ENCODE assay signal across 8 cellular contexts in the genomic region with DNA sequence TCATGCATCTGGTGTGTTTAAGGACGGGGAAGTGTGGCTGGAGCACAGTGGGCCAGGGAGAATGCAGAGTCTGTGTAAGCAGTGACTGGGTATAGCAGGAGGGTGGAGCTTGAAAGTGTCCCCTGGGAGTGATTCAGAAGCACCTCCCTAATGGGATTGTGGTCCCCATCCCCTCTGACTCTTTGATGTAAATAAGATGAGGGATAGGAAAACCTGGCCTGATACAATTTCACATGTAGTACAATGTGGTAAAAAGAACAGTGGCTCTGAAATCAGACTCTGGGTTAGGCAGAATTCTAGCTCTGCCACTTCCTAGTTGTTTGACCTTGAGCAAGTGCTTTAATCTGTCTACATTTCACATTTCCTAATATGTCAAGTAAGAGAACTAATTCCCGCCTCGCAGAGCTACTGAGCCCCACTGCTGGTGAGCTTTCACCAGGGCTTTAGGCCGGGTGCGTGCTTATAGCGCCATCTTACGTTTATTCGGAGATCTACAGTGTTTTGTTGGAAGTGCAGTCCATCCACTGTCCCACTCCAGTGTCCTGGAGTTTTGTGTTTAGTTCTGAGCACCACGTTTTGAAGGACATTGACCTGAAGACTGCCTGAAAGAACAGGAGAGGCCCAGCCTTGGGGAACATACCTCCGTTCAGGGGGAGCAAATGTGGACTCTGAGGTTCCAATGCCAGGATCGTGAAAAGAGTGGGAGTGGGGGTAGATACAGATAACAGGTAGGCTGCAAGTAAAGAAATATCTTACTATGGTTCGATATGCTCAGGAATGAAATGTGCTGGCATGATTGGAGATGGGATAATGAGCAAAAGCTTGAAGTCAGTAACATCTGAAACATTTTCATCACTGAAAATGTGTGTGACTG. TPM values are rescaled to one million over a fixed set of nuclear protein-coding genes. Genes with fewer than 3 reads are reported as not detected.
DNase-seq lines count a peak whose midpoint lies in the region; ATAC-seq and TF ChIP-seq lines count a peak whose summit lies in the region.

No MANE protein-coding gene starts in this region.

- H3K27me3 Mint-ChIP-seq in naive thymus-derived CD4-positive, alpha-beta T cell, result peaks cover 0 to 2% (median 0%) of the 10 kb centered on the region in 5 donors

- H3K4me3 ChIP-seq in WI38 (ENCODE audit: low read depth, low read length) (no peak overlapping the region), thyroid gland (replicated peaks in 1 of 3) (no peak overlapping the region)
- no peak overlapping the region for H3K4me3 ChIP-seq in naive thymus-derived CD4-positive, alpha-beta T cell (ENCODE audit: low read length)

- intact Hi-C loops in naive thymus-derived CD4-positive, alpha-beta T cell (cut with micrococcal nuclease), result loop anchor here (1.0 to 10.0 kb wide), 5 partner anchors 65 to 438 kb away; no protein-coding TSS in a partner anchor
- intact Hi-C loops in thyroid gland (cut with DNase I), result loop anchor here (2.0 to 10.0 kb wide), 2 partner anchors 65 to 439 kb away; partner anchors contain the start of gene ATOSB

- H3K9me3 Mint-ChIP-seq in naive thymus-derived CD4-positive, alpha-beta T cell, result no peaks in the 10 kb centered on the region

- H3K27me3 ChIP-seq in naive thymus-derived CD4-positive, alpha-beta T cell (ENCODE audit: control insufficient read depth in 2 of 2, insufficient read depth in 2 of 2, low read length in 2 of 2), result no peaks in the 10 kb centered on the region
- H3K27me3 ChIP-seq in thyroid gland, result no peaks in the 10 kb centered on the region

- TF ChIP-seq POLR2A in thyroid gland (IDR thresholded peaks at IDR 0.05), result no peak

- POLR2A ChIA-PET in naive thymus-derived CD4-positive, alpha-beta T cell (lab: Charles Lee), result no interaction called here

- ATAC-seq in naive thymus-derived CD4-positive, alpha-beta T cell, result peak; percentile 89
- no peak for ATAC-seq in HG02610 (IDR thresholded peaks at IDR 0.05; ENCODE audit: unreplicated experiment)

- no peaks in the 10 kb centered on the region for H3K4me1 ChIP-seq in naive thymus-derived CD4-positive, alpha-beta T cell (ENCODE audit: control insufficient read depth in 2 of 2, insufficient read depth in 2 of 2, low read length in 2 of 2)
- H3K4me1 ChIP-seq in thyroid gland, result peaks cover 16 to 34% of the 10 kb centered on the region in 2 donors

- CTCF ChIA-PET in naive thymus-derived CD4-positive, alpha-beta T cell (lab: Charles Lee), result interaction anchor here (0.8 to 2.8 kb wide), 12 partner anchors 26 to 654 kb away, joined by 3 to 12 read pairs (median 4); no protein-coding TSS in a partner anchor

- peak in 4 of 6 experiments; percentile 4 to 60 (median 28) for DNase-seq in stimulated activated naive CD4-positive, alpha-beta T cell (lab: John Stamatoyannopoulos, UW)
- DNase-seq in stimulated activated naive CD4-positive, alpha-beta T cell treated with Interleukin-2 at 50 U/mL for 16 hours (lab: John Stamatoyannopoulos, UW), result no peak
- DNase-seq in NCI-H2107 treated with DMSO at 0.1 percent for 48 hours (lab: John Stamatoyannopoulos, UW; ENCODE audit: unreplicated experiment) (peak; percentile 90), fibroblast of gingiva (ENCODE audit: low read depth) (peak; percentile 79), thyroid gland (peak; percentile 69 to 78)
- peak in 7 of 9 donors; percentile 17 to 51 (median 41) for DNase-seq in naive thymus-derived CD4-positive, alpha-beta T cell

- no peak overlapping the region for H3K27ac Mint-ChIP-seq in naive thymus-derived CD4-positive, alpha-beta T cell

- peaks cover 0 to 5% (median 0%) of the 10 kb centered on the region in 5 donors for H3K36me3 Mint-ChIP-seq in naive thymus-derived CD4-positive, alpha-beta T cell

- no peak overlapping the region for H3K27ac ChIP-seq in naive thymus-derived CD4-positive, alpha-beta T cell (ENCODE audit: low read depth, low read length)
- H3K27ac ChIP-seq in thyroid gland, result peak overlapping the region; percentile 41 to 65 (median 46)

- H3K4me1 Mint-ChIP-seq in naive thymus-derived CD4-positive, alpha-beta T cell, result peaks cover 0 to 3% (median 0%) of the 10 kb centered on the region in 7 donors

- peak; percentile 79 for TF ChIP-seq CTCF in WI38 (IDR thresholded peaks at IDR 0.05; ENCODE audit: low read depth, low read length)
- TF ChIP-seq CTCF in thyroid gland (IDR thresholded peaks at IDR 0.05), result peak; percentile 61 to 96 (median 92)

- WGBS in thyroid gland, 2 donors, result 24 to 25% methylated on average over 12 of the region's 12 CpGs

- H3K4me3 Mint-ChIP-seq in naive thymus-derived CD4-positive, alpha-beta T cell, result no peak overlapping the region

- H3K9me3 ChIP-seq in naive thymus-derived CD4-positive, alpha-beta T cell (ENCODE audit: control insufficient read depth in 2 of 3, low read length in 3 of 3), result no peaks in the 10 kb centered on the region
- H3K9me3 ChIP-seq in thyroid gland, result no peaks in the 10 kb centered on the region

- no peaks in the 10 kb centered on the region for H3K36me3 ChIP-seq in naive thymus-derived CD4-positive, alpha-beta T cell (ENCODE audit: control insufficient read depth in 2 of 3, insufficient read depth in 3 of 3, low read length in 3 of 3)
- H3K36me3 ChIP-seq in thyroid gland, result peaks cover 17 to 30% of the 10 kb centered on the region in 2 donors

RNA-seq across cellular contexts. Expression of gene TESK1, which starts 51.2 kb away (rescaled TPM):
- total RNA-seq in naive thymus-derived CD4-positive, alpha-beta T cell, result 10 to 100 TPM; 25.4 to 45.5 (median 39.2) TPM
- 1 to 10 TPM; 3.5 to 7.1 TPM for polyA plus RNA-seq in naive thymus-derived CD4-positive, alpha-beta T cell
- 10 to 100 TPM; 23.2 to 44.3 (median 37.6) TPM for total RNA-seq in thyroid gland
